ENCODE assay signal across 24 cellular contexts in the genomic region with DNA sequence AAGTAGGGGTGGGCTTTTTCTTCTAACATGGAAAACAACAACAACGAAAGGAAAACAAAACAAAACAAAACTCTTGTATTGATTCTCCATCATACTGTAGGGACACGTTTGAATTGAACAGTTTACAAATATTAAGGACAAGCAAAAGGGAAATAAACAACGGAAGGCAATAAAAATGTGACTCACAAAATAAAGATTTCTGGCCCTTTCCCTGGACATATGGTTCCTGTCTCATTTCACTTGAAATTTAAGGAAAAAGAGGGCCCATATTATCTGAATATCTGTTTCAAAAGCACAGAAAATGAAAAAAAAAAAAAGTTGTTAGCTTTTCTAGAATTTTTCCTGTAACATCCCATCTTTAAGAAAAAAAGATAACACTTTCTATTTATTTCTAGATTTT.
"Had no signal": no experiment of that assay in that cellular context is flagged by ENCODE, and none has a peak within 500 bp of the region (broad histone marks: within the 10 kb centered on the region; RNA-seq: fewer than 3 reads in every experiment).

No MANE protein-coding gene starts in this region.

- ATAC-seq: activated CD8-positive, alpha-beta memory T cell treated with anti-CD3 and anti-CD28 coated beads, Interleukin-2, amount 10 ng/mL, durations not matched to agents 7 days and 5 days; activated naive CD4-positive, alpha-beta T cell treated with anti-CD3 and anti-CD28 coated beads, Interleukin-2, amount 50 U/mL, for 72 hours; foreskin keratinocyte; lower lobe of right lung had no signal

- H3K27ac Mint-ChIP-seq: activated CD8-positive, alpha-beta memory T cell treated with anti-CD3 and anti-CD28 coated beads, Interleukin-2, amount 10 ng/mL, durations not matched to agents 7 days and 5 days; activated naive CD4-positive, alpha-beta T cell treated with anti-CD3 and anti-CD28 coated beads, Interleukin-2, amount 50 U/mL, for 72 hours; nephron progenitor cell; T-helper 2 cell treated with Interferon-gamma antibody and Interleukin-4, amounts not matched to agents 5 μg/mL and 100 μg/mL, for 36 hours had no signal

- H3K4me3 Mint-ChIP-seq: activated CD8-positive, alpha-beta memory T cell treated with anti-CD3 and anti-CD28 coated beads, Interleukin-2, amount 10 ng/mL, durations not matched to agents 7 days and 5 days; nephron progenitor cell; T-helper 2 cell treated with Interferon-gamma antibody and Interleukin-4, amounts not matched to agents 5 μg/mL and 100 μg/mL, for 36 hours had no signal

- H3K9me3 Mint-ChIP-seq: activated naive CD4-positive, alpha-beta T cell treated with anti-CD3 and anti-CD28 coated beads, Interleukin-2, amount 50 U/mL, for 72 hours; nephron progenitor cell; T-helper 2 cell treated with Interferon-gamma antibody and Interleukin-4, amounts not matched to agents 5 μg/mL and 100 μg/mL, for 36 hours had no signal

- FAIRE-seq: bronchial epithelial cell, endothelial cell of umbilical vein, keratinocyte, TTC549 had no signal

- DNase-seq: activated CD4-positive, alpha-beta T cell treated with anti-CD3 and anti-CD28 coated beads, Interleukin-2, amount 50 U/mL, for 48 hours; activated CD8-positive, alpha-beta memory T cell treated with anti-CD3 and anti-CD28 coated beads, Interleukin-2, amount 10 ng/mL, durations not matched to agents 7 days and 5 days; activated T-cell treated with anti-CD3 and anti-CD28 coated beads, Interleukin-2, amount 50 U/mL, for 1 hour; adrenal gland; cerebellar nuclear complex; cortex of kidney; effector CD8-positive, alpha-beta T cell; foreskin keratinocyte; glutamatergic neuron; lower lobe of right lung; nephron progenitor cell; occipital lobe; retina; stimulated activated CD4-positive, alpha-beta T cell treated with anti-CD3 and anti-CD28 coated beads, Interleukin-12 subunit alpha, Interleukin-12 subunit beta, amount 100 ng/mL, for 4 hours; stimulated activated CD4-positive, alpha-beta T cell treated with anti-CD3 and anti-CD28 coated beads, Interleukin-1b, Interleukin-23, amount 100 ng/mL, for 48 hours; stimulated activated CD8-positive, alpha-beta memory T cell treated with anti-CD3 and anti-CD28 coated beads, Interleukin-4, amount 100 ng/mL, for 48 hours; stimulated activated naive CD4-positive, alpha-beta T cell; thyroid gland had no signal
